9 cellular contexts compared by ENCODE assay signal in genomic region chr19:42199440-42200115, GRCh38. TPM values are rescaled to one million over a fixed set of nuclear protein-coding genes. Genes with fewer than 3 reads are reported as not detected.
DNase-seq lines count a peak whose midpoint lies in the region; ATAC-seq and TF ChIP-seq lines count a peak whose summit lies in the region.
"Had no signal": no experiment of that assay in that cellular context is flagged by ENCODE, and none has a peak within 500 bp of the region (broad histone marks: within the 10 kb centered on the region; RNA-seq: fewer than 3 reads in every experiment).

No MANE protein-coding gene starts in this region.

- TF ChIP-seq CTCF in gastroesophageal sphincter (IDR thresholded peaks at IDR 0.05) = no peak

- peaks cover 0 to 82% of the 10 kb centered on the region in 2 donors for H3K36me3 ChIP-seq in gastroesophageal sphincter

- peaks cover 0 to 9% (median 5%) of the 10 kb centered on the region in 3 donors for H3K4me1 ChIP-seq in gastroesophageal sphincter
- H3K4me1 ChIP-seq: A549 had no signal

- H3K9me3 ChIP-seq in gastroesophageal sphincter = no peaks in the 10 kb centered on the region
- H3K9me3 ChIP-seq: A549 had no signal

- no peaks in the 10 kb centered on the region for H3K27me3 Mint-ChIP-seq in stimulated activated memory B cell treated with anti-CD40 and anti-IgM and Interleukin-4, amounts not matched to agents 10 μg/mL and 1 μg/mL and 100 μg/mL, for 72 hours

- DNase-seq in NCI-H345 (lab: John Stamatoyannopoulos, UW) = peak; percentile 14
- DNase-seq in NCI-H345 treated with DMSO at 0.1 percent for 48 hours (lab: John Stamatoyannopoulos, UW; ENCODE audit: unreplicated experiment) = no peak
- peak; percentile 36 to 47 for DNase-seq in activated CD4-positive, alpha-beta T cell treated with anti-CD3 and anti-CD28 coated beads for 4 hours
- DNase-seq in NCI-H1092 treated with DMSO at 0.1 percent for 48 hours (lab: John Stamatoyannopoulos, UW) = no peak

- no peak for TF ChIP-seq EP300 in gastroesophageal sphincter (IDR thresholded peaks at IDR 0.05)

- ATAC-seq in HG03354 (IDR thresholded peaks at IDR 0.05; ENCODE audit: poor library complexity, severe bottlenecking, unreplicated experiment) = peak; percentile 40
- peak; percentile 61 for ATAC-seq in gastroesophageal sphincter
- peak; percentile 53 for ATAC-seq in stimulated activated memory B cell treated with anti-CD40 and anti-IgM and Interleukin-4, amounts not matched to agents 10 μg/mL and 1 μg/mL and 100 μg/mL, for 72 hours
- no peak for ATAC-seq in HG02571 (IDR thresholded peaks at IDR 0.05; ENCODE audit: unreplicated experiment)

- H3K4me3 Mint-ChIP-seq in stimulated activated memory B cell treated with anti-CD40 and anti-IgM and Interleukin-4, amounts not matched to agents 10 μg/mL and 1 μg/mL and 100 μg/mL, for 72 hours = peak overlapping the region; percentile 66

- H3K36me3 Mint-ChIP-seq in stimulated activated memory B cell treated with anti-CD40 and anti-IgM and Interleukin-4, amounts not matched to agents 10 μg/mL and 1 μg/mL and 100 μg/mL, for 72 hours = peaks cover 29% of the 10 kb centered on the region

- H3K9me3 Mint-ChIP-seq in stimulated activated memory B cell treated with anti-CD40 and anti-IgM and Interleukin-4, amounts not matched to agents 10 μg/mL and 1 μg/mL and 100 μg/mL, for 72 hours = no peaks in the 10 kb centered on the region

- TF ChIP-seq POLR2A in gastroesophageal sphincter (IDR thresholded peaks at IDR 0.05) = no peak

- 50 to 59% methylated on average over 2 to 5 of the region's 32 CpGs for WGBS in gastroesophageal sphincter (ENCODE audit: low coverage in 1 of 2), 2 donors

- peaks cover 76% of the 10 kb centered on the region for H3K4me1 Mint-ChIP-seq in stimulated activated memory B cell treated with anti-CD40 and anti-IgM and Interleukin-4, amounts not matched to agents 10 μg/mL and 1 μg/mL and 100 μg/mL, for 72 hours

- no peaks in the 10 kb centered on the region for H3K27me3 ChIP-seq in gastroesophageal sphincter

- H3K4me3 ChIP-seq in gastroesophageal sphincter = peak overlapping the region in 1 of 2 donors; percentile 12
- H3K4me3 ChIP-seq: A549 had no signal

- peak overlapping the region; percentile 87 for H3K27ac Mint-ChIP-seq in stimulated activated memory B cell treated with anti-CD40 and anti-IgM and Interleukin-4, amounts not matched to agents 10 μg/mL and 1 μg/mL and 100 μg/mL, for 72 hours

- peak overlapping the region in 3 of 4 donors; percentile 17 to 42 (median 19) for H3K27ac ChIP-seq in gastroesophageal sphincter

RNA-seq across cellular contexts. Expression of gene DEDD2, which starts 17.9 kb away (rescaled TPM):
- 10 to 100 TPM; 31.1 to 39.3 (median 33.4) TPM for total RNA-seq in gastroesophageal sphincter

RNA-seq across cellular contexts. Expression of gene ZNF526, which starts 20.5 kb away (rescaled TPM):
- 10 to 100 TPM in 1 of 4 donors, 1 to 10 TPM in 3; 4.6 to 10.4 (median 7.8) TPM for total RNA-seq in gastroesophageal sphincter

RNA-seq across cellular contexts. Expression of gene GSK3A, which starts 42.8 kb away (rescaled TPM):
- total RNA-seq in gastroesophageal sphincter = 10 to 100 TPM; 30.8 to 51.0 (median 35.1) TPM

RNA-seq across cellular contexts. Expression of gene ERF, which starts 55.4 kb away (rescaled TPM):
- 10 to 100 TPM; 28.4 to 46.4 (median 39.9) TPM for total RNA-seq in gastroesophageal sphincter

Comparison
In these comparisons a context has a peak if more than half of its experiments do, and no peak if none do; other contexts are left out.
1. DNase-seq: peak in NCI-H345 (single experiment) and activated CD4-positive, alpha-beta T cell treated with anti-CD3 and anti-CD28 coated beads for 4 hours (2 of 2); none in NCI-H345 treated with DMSO at 0.1 percent for 48 hours (single experiment) and NCI-H1092 treated with DMSO at 0.1 percent for 48 hours (single experiment).